In the genomic region with DNA sequence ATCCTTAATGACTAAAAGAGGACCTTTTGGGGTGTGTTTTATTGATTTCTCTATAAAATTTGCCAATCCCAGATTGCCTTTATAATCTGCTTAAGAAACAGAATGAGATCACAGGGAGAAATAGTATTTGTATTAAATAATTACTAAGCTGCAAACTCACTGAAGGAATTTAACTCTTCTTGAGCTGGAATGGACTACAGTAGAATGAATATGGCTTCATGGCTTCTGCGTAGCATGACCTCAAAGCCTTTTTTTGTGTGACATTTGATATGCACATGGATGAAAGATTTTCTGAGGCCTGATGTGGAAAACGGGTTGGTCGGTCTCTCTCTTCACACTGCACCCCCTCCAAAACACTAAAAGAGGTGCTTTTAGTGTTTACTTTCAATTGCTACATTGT, we compare ENCODE assay signal across 1 cellular context.
TF ChIP-seq lines count a peak whose summit lies in the region.

No MANE protein-coding gene starts in this region.

TF ChIP-seq in SK-N-SH, 30 proteins besides CTCF, POLR2A, EP300 and RAD21 (continued from another document):
- no peak for TF ChIP-seq REST (IDR thresholded peaks at IDR 0.05; ENCODE audit: low read depth, low read length)
- TF ChIP-seq FOSL2 (IDR thresholded peaks at IDR 0.05; ENCODE audit: borderline replicate concordance, low read depth) = no peak
- no peak for TF ChIP-seq JUND (IDR thresholded peaks at IDR 0.05)
- TF ChIP-seq USF2 (IDR thresholded peaks at IDR 0.05; ENCODE audit: borderline replicate concordance, low read depth, low read length) = no peak
- TF ChIP-seq, protein P1, sequence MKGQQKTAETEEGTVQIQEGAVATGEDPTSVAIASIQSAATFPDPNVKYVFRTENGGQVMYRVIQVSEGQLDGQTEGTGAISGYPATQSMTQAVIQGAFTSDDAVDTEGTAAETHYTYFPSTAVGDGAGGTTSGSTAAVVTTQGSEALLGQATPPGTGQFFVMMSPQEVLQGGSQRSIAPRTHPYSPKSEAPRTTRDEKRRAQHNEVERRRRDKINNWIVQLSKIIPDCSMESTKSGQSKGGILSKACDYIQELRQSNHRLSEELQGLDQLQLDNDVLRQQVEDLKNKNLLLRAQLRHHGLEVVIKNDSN (IDR thresholded peaks at IDR 0.05; ENCODE audit: borderline replicate concordance, low read depth) = no peak
- no peak for TF ChIP-seq TCF12 (IDR thresholded peaks at IDR 0.05)
- TF ChIP-seq SIN3A (IDR thresholded peaks at IDR 0.05; ENCODE audit: borderline replicate concordance, low read depth, low read length) = no peak
- TF ChIP-seq SMC3 (IDR thresholded peaks at IDR 0.05; ENCODE audit: low read depth, low read length) = no peak
- no peak for TF ChIP-seq ELF1 (IDR thresholded peaks at IDR 0.05)
- no peak for TF ChIP-seq TAF1 (IDR thresholded peaks at IDR 0.05; ENCODE audit: borderline replicate concordance, low read depth, low read length)
- TF ChIP-seq GABPA (IDR thresholded peaks at IDR 0.05; ENCODE audit: low read depth) = no peak
